ENCODE assay signal across 10 cellular contexts in genomic region chr16:78962457-78962929, GRCh38.
A peak's percentile ranks its signal among the peaks of the same experiment; 100 is the strongest.
DNase-seq lines count a peak whose midpoint lies in the region; ATAC-seq and FAIRE-seq lines count a peak whose summit lies in the region.
"Had no signal": no experiment of that assay in that cellular context is flagged by ENCODE, and none has a peak within 500 bp of the region (broad histone marks: within the 10 kb centered on the region; RNA-seq: fewer than 3 reads in every experiment).

No MANE protein-coding gene starts in this region.

- no peak for DNase-seq in effector memory CD8-positive, alpha-beta T cell
- DNase-seq in HTR-8/SVneo (ENCODE audit: insufficient read length, low spot score), result no peak
- DNase-seq in SJCRH30, result no peak
- DNase-seq in activated gamma-delta T cell (lab: John Stamatoyannopoulos, UW), result no peak
- DNase-seq: IMR-90, lower lobe of right lung, NCI-H748 treated with DMSO at 0.1 percent for 48 hours had no signal

- no peaks in the 10 kb centered on the region for H3K4me1 Mint-ChIP-seq in effector memory CD8-positive, alpha-beta T cell (ENCODE audit: low read depth in 2 of 2)

- H3K27ac Mint-ChIP-seq in effector memory CD8-positive, alpha-beta T cell, result no peak overlapping the region

- no peak overlapping the region for H3K4me3 ChIP-seq in SJCRH30
- H3K4me3 ChIP-seq: lower lobe of right lung had no signal

- no peaks in the 10 kb centered on the region for H3K36me3 Mint-ChIP-seq in effector memory CD8-positive, alpha-beta T cell (ENCODE audit: insufficient read depth)

- no peak for FAIRE-seq in HTR-8/SVneo (lab: Jason Lieb, UNC)

- H3K36me3 ChIP-seq in SJCRH30, result no peaks in the 10 kb centered on the region
- H3K36me3 ChIP-seq: lower lobe of right lung had no signal

- H3K4me3 Mint-ChIP-seq in effector memory CD8-positive, alpha-beta T cell, result no peak overlapping the region

- H3K27me3 Mint-ChIP-seq in effector memory CD8-positive, alpha-beta T cell, result no peaks in the 10 kb centered on the region

- H3K27ac ChIP-seq in SJCRH30, result no peak overlapping the region
- H3K27ac ChIP-seq: lower lobe of right lung had no signal

- no peaks in the 10 kb centered on the region for H3K27me3 ChIP-seq in SJCRH30

- no peaks in the 10 kb centered on the region; the same call in 1 of the 2 replicates for H3K4me1 ChIP-seq in SJCRH30
- H3K4me1 ChIP-seq: lower lobe of right lung had no signal

- H3K9me3 Mint-ChIP-seq in effector memory CD8-positive, alpha-beta T cell, result peaks cover 5 to 7% of the 10 kb centered on the region in 2 donors

- ATAC-seq in GM18858 (IDR thresholded peaks at IDR 0.05; ENCODE audit: unreplicated experiment), result peak; percentile 91
- ATAC-seq in GM21360 (IDR thresholded peaks at IDR 0.05; ENCODE audit: unreplicated experiment), result peak; percentile 95
- peak; percentile 96 for ATAC-seq in HG03095 (IDR thresholded peaks at IDR 0.05; ENCODE audit: unreplicated experiment)
- peak; percentile 31 for ATAC-seq in effector memory CD8-positive, alpha-beta T cell (replicated peaks)
- ATAC-seq: lower lobe of right lung had no signal

- H3K9me3 ChIP-seq in SJCRH30 (replicated peaks), result no peaks in the 10 kb centered on the region

Comparison
In these comparisons a context has a peak if more than half of its experiments do, and no peak if none do; other contexts are left out.
1. ATAC-seq: peak in every context shown above with its lines; median percentile 96 in HG03095; 95 in GM21360; 91 in GM18858; 31 in effector memory CD8-positive, alpha-beta T cell.